34 cellular contexts compared by ENCODE assay signal in genomic region chr2:65518751-65519150, GRCh38.
"Had no signal": no experiment of that assay in that cellular context is flagged by ENCODE, and none has a peak within 500 bp of the region (broad histone marks: within the 10 kb centered on the region; RNA-seq: fewer than 3 reads in every experiment).

No MANE protein-coding gene starts in this region.

- H3K4me1 ChIP-seq: ascending aorta, breast epithelium, colonic mucosa, esophagus muscularis mucosa, foreskin keratinocyte, gastrocnemius medialis had no signal

- H3K27ac ChIP-seq: ascending aorta, breast epithelium, cardiac muscle cell, colonic mucosa, dorsolateral prefrontal cortex, esophagus muscularis mucosa, foreskin keratinocyte, gastrocnemius medialis, heart left ventricle had no signal

- H3K9me3 Mint-ChIP-seq: activated CD4-positive, alpha-beta memory T cell treated with anti-CD3 and anti-CD28 coated beads for 36 hours; activated CD4-positive, alpha-beta T cell treated with anti-CD3 and anti-CD28 coated beads, Interleukin-2, amount 10 ng/mL, durations not matched to agents 24 days and 14 days; activated naive CD4-positive, alpha-beta T cell treated with anti-CD3 and anti-CD28 coated beads for 36 hours; activated T-helper 1 cell treated with anti-CD3 and anti-CD28 coated beads, Interleukin-12 subunit alpha, Interleukin-12 subunit beta, Interleukin-2, Interleukin-4 antibody, amounts not matched to agents 30 ng/mL and 10 ng/mL and 1 ng/mL, durations not matched to agents 14 hours and 24 hours and 36 hours; activated T-helper 2 cell treated with anti-CD3 and anti-CD28 coated beads, Interferon-gamma antibody, Interleukin-2, Interleukin-4, amounts not matched to agents 10 μg/mL and 5 μg/mL and 100 μg/mL, durations not matched to agents 14 hours and 24 hours and 36 hours had no signal

- H3K4me1 Mint-ChIP-seq: activated CD4-positive, alpha-beta T cell treated with anti-CD3 and anti-CD28 coated beads, Interleukin-2, amount 10 ng/mL, durations not matched to agents 24 days and 14 days; activated naive CD8-positive, alpha-beta T cell treated with anti-CD3 and anti-CD28 coated beads, Interleukin-2, amount 10 ng/mL, durations not matched to agents 7 days and 5 days; brain; endodermal cell had no signal

- H3K27ac Mint-ChIP-seq: activated CD4-positive, alpha-beta memory T cell treated with anti-CD3 and anti-CD28 coated beads for 36 hours; activated CD4-positive, alpha-beta T cell treated with anti-CD3 and anti-CD28 coated beads for 36 hours; activated CD4-positive, alpha-beta T cell treated with anti-CD3 and anti-CD28 coated beads, Interleukin-2, amount 10 ng/mL, durations not matched to agents 24 days and 14 days; activated CD8-positive, alpha-beta memory T cell treated with anti-CD3 and anti-CD28 coated beads, Interleukin-2, amount 10 ng/mL, durations not matched to agents 7 days and 5 days; activated CD8-positive, alpha-beta T cell treated with anti-CD3 and anti-CD28 coated beads, Interleukin-2, amount 10 ng/mL, durations not matched to agents 7 days and 5 days; activated naive CD4-positive, alpha-beta T cell treated with anti-CD3 and anti-CD28 coated beads for 36 hours; activated naive CD4-positive, alpha-beta T cell treated with anti-CD3 and anti-CD28 coated beads, Interleukin-2, amount 50 U/mL, for 72 hours; activated naive CD8-positive, alpha-beta T cell treated with anti-CD3 and anti-CD28 coated beads, Interleukin-2, amount 10 ng/mL, durations not matched to agents 7 days and 5 days; activated T-helper 1 cell treated with anti-CD3 and anti-CD28 coated beads, Interleukin-12 subunit alpha, Interleukin-12 subunit beta, Interleukin-2, Interleukin-4 antibody, amounts not matched to agents 30 ng/mL and 10 ng/mL and 1 ng/mL, durations not matched to agents 14 hours and 24 hours and 36 hours; activated T-helper 2 cell treated with anti-CD3 and anti-CD28 coated beads, Interferon-gamma antibody, Interleukin-2, Interleukin-4, amounts not matched to agents 10 μg/mL and 5 μg/mL and 100 μg/mL, durations not matched to agents 14 hours and 24 hours and 36 hours; brain; dendritic cell treated with granulocyte-macrophage colony-stimulating factor and Interleukin-4, amounts not matched to agents 40 ng/mL and 50 ng/mL, for 4 days; endodermal cell had no signal

- DNase-seq: activated CD4-positive, alpha-beta memory T cell treated with anti-CD3 and anti-CD28 coated beads for 36 hours; activated CD4-positive, alpha-beta T cell treated with anti-CD3 and anti-CD28 coated beads for 36 hours; activated CD4-positive, alpha-beta T cell treated with anti-CD3 and anti-CD28 coated beads, Interleukin-2, amount 10 ng/mL, durations not matched to agents 24 days and 14 days; activated CD4-positive, CD25-positive, alpha-beta regulatory T cell; activated CD4-positive, CD25-positive, alpha-beta regulatory T cell treated with anti-CD3 and anti-CD28 coated beads, Interleukin-2, amount 50 U/mL, for 72 hours; activated CD8-positive, alpha-beta memory T cell treated with anti-CD3 and anti-CD28 coated beads, Interleukin-2, amount 10 ng/mL, durations not matched to agents 7 days and 5 days; activated CD8-positive, alpha-beta memory T cell treated with anti-CD3 and anti-CD28 coated beads, Interleukin-2, amount 50 U/mL, for 4 hours; activated CD8-positive, alpha-beta T cell treated with anti-CD3 and anti-CD28 coated beads, Interleukin-2, amount 10 ng/mL, durations not matched to agents 7 days and 5 days; activated effector memory CD4-positive, alpha-beta T cell treated with anti-CD3 and anti-CD28 coated beads, Interleukin-2, amount 50 U/mL, for 16 hours; activated naive CD4-positive, alpha-beta T cell treated with anti-CD3 and anti-CD28 coated beads for 36 hours; activated naive CD8-positive, alpha-beta T cell treated with anti-CD3 and anti-CD28 coated beads, Interleukin-2, amount 10 ng/mL, durations not matched to agents 7 days and 5 days; activated T-cell treated with anti-CD3 and anti-CD28 coated beads, Interleukin-2, amount 50 U/mL, for 1 hour; activated T-cell treated with anti-CD3 and anti-CD28 coated beads, Interleukin-2, amount 50 U/mL, for 48 hours; central memory CD4-positive, alpha-beta T cell; cerebellar nuclear complex; colonic mucosa; dorsolateral prefrontal cortex; effector memory CD4-positive, alpha-beta T cell; endodermal cell; erythroblast; foreskin keratinocyte; gastrocnemius medialis; glutamatergic neuron; heart left ventricle; T-helper 2 cell had no signal

- H3K4me3 ChIP-seq: ascending aorta, breast epithelium, cardiac muscle cell, colonic mucosa, dorsolateral prefrontal cortex, esophagus muscularis mucosa, gastrocnemius medialis, heart left ventricle had no signal

- H3K4me3 Mint-ChIP-seq: activated CD4-positive, alpha-beta memory T cell treated with anti-CD3 and anti-CD28 coated beads for 36 hours; activated CD4-positive, alpha-beta T cell treated with anti-CD3 and anti-CD28 coated beads for 36 hours; activated CD4-positive, alpha-beta T cell treated with anti-CD3 and anti-CD28 coated beads, Interleukin-2, amount 10 ng/mL, durations not matched to agents 24 days and 14 days; activated CD8-positive, alpha-beta memory T cell treated with anti-CD3 and anti-CD28 coated beads, Interleukin-2, amount 10 ng/mL, durations not matched to agents 7 days and 5 days; activated CD8-positive, alpha-beta T cell treated with anti-CD3 and anti-CD28 coated beads, Interleukin-2, amount 10 ng/mL, durations not matched to agents 7 days and 5 days; activated naive CD4-positive, alpha-beta T cell treated with anti-CD3 and anti-CD28 coated beads for 36 hours; activated naive CD8-positive, alpha-beta T cell treated with anti-CD3 and anti-CD28 coated beads, Interleukin-2, amount 10 ng/mL, durations not matched to agents 7 days and 5 days; activated T-helper 1 cell treated with anti-CD3 and anti-CD28 coated beads, Interleukin-12 subunit alpha, Interleukin-12 subunit beta, Interleukin-2, Interleukin-4 antibody, amounts not matched to agents 30 ng/mL and 10 ng/mL and 1 ng/mL, durations not matched to agents 14 hours and 24 hours and 36 hours; brain; dendritic cell treated with granulocyte-macrophage colony-stimulating factor and Interleukin-4, amounts not matched to agents 40 ng/mL and 50 ng/mL, for 4 days; endodermal cell had no signal

- H3K27me3 ChIP-seq: ascending aorta, breast epithelium, cardiac muscle cell, colonic mucosa, dorsolateral prefrontal cortex, esophagus muscularis mucosa, foreskin keratinocyte, gastrocnemius medialis, heart left ventricle had no signal

- ATAC-seq: activated CD4-positive, alpha-beta T cell treated with anti-CD3 and anti-CD28 coated beads for 36 hours; activated CD8-positive, alpha-beta memory T cell treated with anti-CD3 and anti-CD28 coated beads, Interleukin-2, amount 10 ng/mL, durations not matched to agents 7 days and 5 days; activated CD8-positive, alpha-beta T cell treated with anti-CD3 and anti-CD28 coated beads, Interleukin-2, amount 10 ng/mL, durations not matched to agents 7 days and 5 days; activated naive CD4-positive, alpha-beta T cell treated with anti-CD3 and anti-CD28 coated beads, Interleukin-2, amount 50 U/mL, for 72 hours; foreskin keratinocyte; gastrocnemius medialis; heart left ventricle had no signal

- H3K36me3 Mint-ChIP-seq: activated CD4-positive, alpha-beta memory T cell treated with anti-CD3 and anti-CD28 coated beads for 36 hours; activated CD8-positive, alpha-beta memory T cell treated with anti-CD3 and anti-CD28 coated beads, Interleukin-2, amount 10 ng/mL, durations not matched to agents 7 days and 5 days; activated naive CD4-positive, alpha-beta T cell treated with anti-CD3 and anti-CD28 coated beads, Interleukin-2, amount 50 U/mL, for 72 hours; activated naive CD8-positive, alpha-beta T cell treated with anti-CD3 and anti-CD28 coated beads, Interleukin-2, amount 10 ng/mL, durations not matched to agents 7 days and 5 days; brain had no signal

- H3K9me3 ChIP-seq: ascending aorta, breast epithelium, colonic mucosa, esophagus muscularis mucosa, gastrocnemius medialis had no signal

- H3K27me3 Mint-ChIP-seq: brain had no signal

- H3K36me3 ChIP-seq: ascending aorta, breast epithelium, cardiac muscle cell, colonic mucosa, esophagus muscularis mucosa, gastrocnemius medialis, heart left ventricle had no signal
